Comparison of ENCODE assay signal across 2 cellular contexts in genomic region chr3:169658311-169658931, GRCh38.
TF ChIP-seq lines count a peak whose summit lies in the region.

No MANE protein-coding gene starts in this region.

TF ChIP-seq in GM23338, 12 proteins besides CTCF, POLR2A, EP300 and RAD21 (continued from another document):
- TF ChIP-seq ZNF462 (CRISPR knock-in tag; IDR thresholded peaks at IDR 0.05): no peak
- no peak for TF ChIP-seq EZH2 (IDR thresholded peaks at IDR 0.05; ENCODE audit: low read depth, unreplicated experiment)
- 0 out of 2 replicates have a peak, but pooled peaks have one; percentile 48 for TF ChIP-seq ZNF114 (CRISPR knock-in tag; IDR thresholded peaks at IDR 0.05)

TF ChIP-seq in GM12878, 131 proteins besides CTCF, POLR2A, EP300 and RAD21 (continued from another document):
- TF ChIP-seq, protein P1, sequence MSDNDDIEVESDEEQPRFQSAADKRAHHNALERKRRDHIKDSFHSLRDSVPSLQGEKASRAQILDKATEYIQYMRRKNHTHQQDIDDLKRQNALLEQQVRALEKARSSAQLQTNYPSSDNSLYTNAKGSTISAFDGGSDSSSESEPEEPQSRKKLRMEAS (IDR thresholded peaks at IDR 0.05; ENCODE audit: low read depth, low read length): no peak
